In the genomic region with DNA sequence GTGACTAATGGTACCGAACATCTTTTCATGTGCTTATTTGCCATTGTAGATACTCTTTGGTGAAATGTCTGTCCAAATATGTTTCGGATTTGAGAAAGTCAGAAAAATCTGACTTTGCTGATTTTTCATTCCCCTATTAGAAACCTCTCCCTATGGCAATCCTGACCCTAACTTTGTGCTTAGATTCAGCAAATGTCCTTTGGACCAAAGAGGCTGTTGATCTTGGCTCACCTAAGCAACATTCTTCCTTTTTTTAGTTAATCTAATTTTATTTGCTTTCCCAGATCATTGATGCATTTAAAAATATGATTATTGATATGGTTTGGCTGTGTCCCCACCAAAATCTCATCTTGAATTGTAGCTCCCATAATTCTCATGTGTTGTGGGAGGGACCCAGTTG, we compare ENCODE assay signal across 9 cellular contexts. TPM values are rescaled to one million over a fixed set of nuclear protein-coding genes. Genes with fewer than 3 reads are reported as not detected.
"Had no signal": no experiment of that assay in that cellular context is flagged by ENCODE, and none has a peak within 500 bp of the region (broad histone marks: within the 10 kb centered on the region; RNA-seq: fewer than 3 reads in every experiment).

No MANE protein-coding gene starts in this region.

- FAIRE-seq: G401.6, GM12878, GM12891, GM12892, GM18507, GM19239 had no signal

- ATAC-seq: GM12878 had no signal

- H3K4me3 ChIP-seq: GM12878 had no signal

- DNase-seq: GDM1, GF-D8 had no signal

RNA-seq across cellular contexts. Expression of a gene that starts 33.0 kb away (rescaled TPM):
- total RNA-seq: G401 had no signal
